Comparison of ENCODE assay signal across 14 cellular contexts in genomic region chr10:8407561-8408021, GRCh38.
DNase-seq lines count a peak whose midpoint lies in the region; ATAC-seq, FAIRE-seq and TF ChIP-seq lines count a peak whose summit lies in the region.
"Had no signal": no experiment of that assay in that cellular context is flagged by ENCODE, and none has a peak within 500 bp of the region (broad histone marks: within the 10 kb centered on the region; RNA-seq: fewer than 3 reads in every experiment).

No MANE protein-coding gene starts in this region.

- peaks cover 9% of the 10 kb centered on the region for H3K36me3 Mint-ChIP-seq in effector memory CD8-positive, alpha-beta T cell (ENCODE audit: insufficient read depth)
- no peaks in the 10 kb centered on the region for H3K36me3 Mint-ChIP-seq in stimulated activated naive B cell treated with anti-CD40 and anti-IgM and Interleukin-4, amounts not matched to agents 10 μg/mL and 1 μg/mL and 100 μg/mL, for 72 hours

- H3K4me2 ChIP-seq in smooth muscle cell (no peak overlapping the region), HepG2 (ENCODE audit: low read depth, low read length) (no peak overlapping the region)

- intact Hi-C loops in HepG2 (cut with micrococcal nuclease; ENCODE audit: unreplicated experiment), result no loop called here

- H2AFZ ChIP-seq in smooth muscle cell (ENCODE audit: low read depth), result no peak overlapping the region
- no peak overlapping the region for H2AFZ ChIP-seq in HepG2 (ENCODE audit: low read length)

- no peaks in the 10 kb centered on the region for H3F3A ChIP-seq in smooth muscle cell (ENCODE audit: low read depth)

- peak overlapping the region in 1 of 2 donors; percentile 12 for H3K4me3 Mint-ChIP-seq in effector memory CD8-positive, alpha-beta T cell
- no peak overlapping the region for H3K4me3 Mint-ChIP-seq in stimulated activated naive B cell treated with anti-CD40 and anti-IgM and Interleukin-4, amounts not matched to agents 10 μg/mL and 1 μg/mL and 100 μg/mL, for 72 hours

- POLR2A ChIA-PET in HepG2 (lab: Yijun Ruan, JAX), result no interaction called here

- peak overlapping the region; percentile 26 for H3K27ac ChIP-seq in smooth muscle cell (ENCODE audit: low read depth)
- no peak overlapping the region for H3K27ac ChIP-seq in HepG2 (ENCODE audit: extremely low read length, insufficient read depth, low read length)

- no peaks in the 10 kb centered on the region for H3K79me2 ChIP-seq in smooth muscle cell (ENCODE audit: low read depth)
- no peaks in the 10 kb centered on the region for H3K79me2 ChIP-seq in HepG2 (ENCODE audit: insufficient read depth, low read length)

- in situ Hi-C loops in HepG2 (cut with HindIII; ENCODE audit: extremely low pct_ligation_motif_present, low pct_unique_long_range_greater_than_20kb), result no loop called here

- FAIRE-seq in HepG2 (lab: Jason Lieb, UNC), result no peak
- FAIRE-seq: H1 had no signal

- no TSS peak for BruUV-seq in HepG2 (replicated peaks; lab: Mats Ljungman, UMichigan)

- TF ChIP-seq CTCF in smooth muscle cell (IDR thresholded peaks at IDR 0.05; ENCODE audit: borderline replicate concordance, insufficient read depth, poor library complexity, severe bottlenecking) (no peak), HepG2 (CRISPR knock-in tag; IDR thresholded peaks at IDR 0.05) (no peak)

- CTCF ChIA-PET in HepG2 (lab: Yijun Ruan, JAX; ENCODE audit: low intra/inter-chr PET ratio, low total read pairs), result no interaction called here

- no peaks in the 10 kb centered on the region for H3K27me3 ChIP-seq in NT2/D1 (ENCODE audit: insufficient read depth, insufficient read length)
- H3K27me3 ChIP-seq in smooth muscle cell (ENCODE audit: low read depth), result peaks cover 5% of the 10 kb centered on the region
- no peaks in the 10 kb centered on the region; a peak in 1 of 5 replicates for H3K27me3 ChIP-seq in HepG2 (ENCODE audit: control insufficient read depth in 1 of 2, insufficient read depth in 2 of 2, low read length in 2 of 2)

- peak; percentile 9 for ATAC-seq in effector memory CD8-positive, alpha-beta T cell (replicated peaks)
- no peak for ATAC-seq in HepG2
- no peak for ATAC-seq in stimulated activated naive B cell treated with anti-CD40 and anti-IgM and Interleukin-4, amounts not matched to agents 10 μg/mL and 1 μg/mL and 100 μg/mL, for 72 hours (replicated peaks)

- no peaks in the 10 kb centered on the region for H3K9me3 Mint-ChIP-seq in effector memory CD8-positive, alpha-beta T cell
- no peaks in the 10 kb centered on the region for H3K9me3 Mint-ChIP-seq in stimulated activated naive B cell treated with anti-CD40 and anti-IgM and Interleukin-4, amounts not matched to agents 10 μg/mL and 1 μg/mL and 100 μg/mL, for 72 hours

- TF ChIP-seq EP300 in HepG2 (IDR thresholded peaks at IDR 0.05; ENCODE audit: low read depth in 2 of 2, low read length in 2 of 2) (no peak), HepG2 (CRISPR knock-in tag; IDR thresholded peaks at IDR 0.05; ENCODE audit: borderline replicate concordance) (no peak)

- H3K9me3 ChIP-seq in NT2/D1 (ENCODE audit: insufficient read depth, low read length) (no peaks in the 10 kb centered on the region), smooth muscle cell (replicated peaks; ENCODE audit: low read depth) (no peaks in the 10 kb centered on the region), HepG2 (ENCODE audit: low read length) (no peaks in the 10 kb centered on the region)

- no peak for TF ChIP-seq RAD21 in HepG2 (CRISPR knock-in tag; IDR thresholded peaks at IDR 0.05)

- peak overlapping the region; percentile 97 to 98 for H3K27ac Mint-ChIP-seq in effector memory CD8-positive, alpha-beta T cell
- no peak overlapping the region for H3K27ac Mint-ChIP-seq in stimulated activated naive B cell treated with anti-CD40 and anti-IgM and Interleukin-4, amounts not matched to agents 10 μg/mL and 1 μg/mL and 100 μg/mL, for 72 hours

- DNase-seq in ELF-1 (ENCODE audit: low read depth, low spot score), result peak; percentile 75
- peak; percentile 22 for DNase-seq in NT2/D1 (ENCODE audit: low read depth, low spot score)
- no peak for DNase-seq in effector memory CD8-positive, alpha-beta T cell
- no peak for DNase-seq in smooth muscle cell (lab: John Stamatoyannopoulos, UW; ENCODE audit: unreplicated experiment)
- DNase-seq in HepG2 (ENCODE audit: low spot score), result no peak
- DNase-seq in putamen (ENCODE audit: low spot score), result no peak
- DNase-seq in SW 1271 (lab: John Stamatoyannopoulos, UW), result no peak
- DNase-seq in stimulated activated naive B cell treated with anti-CD40 and anti-IgM and Interleukin-4, amounts not matched to agents 10 μg/mL and 1 μg/mL and 100 μg/mL, for 72 hours, result no peak
- DNase-seq: Karpas-422, NCI-H187, NCI-H345, NCI-H526, SHP77 treated with DMSO at 0.1 percent for 48 hours had no signal

- no peaks in the 10 kb centered on the region for H3K36me3 ChIP-seq in NT2/D1 (ENCODE audit: insufficient read depth, insufficient read length, low read length)
- no peaks in the 10 kb centered on the region for H3K36me3 ChIP-seq in smooth muscle cell (ENCODE audit: low read depth)
- no peaks in the 10 kb centered on the region for H3K36me3 ChIP-seq in HepG2 (replicated peaks in 1 of 2; ENCODE audit: control insufficient read depth in 1 of 2, insufficient read depth in 2 of 2, low read length in 2 of 2)

- H3K4me1 Mint-ChIP-seq in effector memory CD8-positive, alpha-beta T cell (ENCODE audit: low read depth in 2 of 2), result peaks cover 40 to 50% of the 10 kb centered on the region in 2 donors
- H3K4me1 Mint-ChIP-seq in stimulated activated naive B cell treated with anti-CD40 and anti-IgM and Interleukin-4, amounts not matched to agents 10 μg/mL and 1 μg/mL and 100 μg/mL, for 72 hours, result peaks cover 4 to 5% of the 10 kb centered on the region in 2 donors

- no peak for TF ChIP-seq POLR2A in HepG2 (IDR thresholded peaks at IDR 0.05; ENCODE audit: insufficient read depth in 1 of 2, low read depth in 2 of 2, low read length in 2 of 2)

- H4K20me1 ChIP-seq in smooth muscle cell (ENCODE audit: low read depth) (no peaks in the 10 kb centered on the region), HepG2 (ENCODE audit: insufficient read depth, low read length) (no peaks in the 10 kb centered on the region)

- H3K4me3 ChIP-seq in NT2/D1 (ENCODE audit: insufficient read length, low read depth) (no peak overlapping the region), smooth muscle cell (no peak overlapping the region), HepG2 (replicated peaks in 1 of 3; ENCODE audit: insufficient read depth in 1 of 3, low read depth in 2 of 3, low read length in 3 of 3) (no peak overlapping the region)

- H3K4me1 ChIP-seq in NT2/D1 (ENCODE audit: insufficient read depth, insufficient read length) (peaks cover 2% of the 10 kb centered on the region), smooth muscle cell (ENCODE audit: low read depth) (peaks cover 6% of the 10 kb centered on the region), HepG2 (ENCODE audit: insufficient read depth, low read length) (no peaks in the 10 kb centered on the region)

- H3K9ac ChIP-seq in NT2/D1 (ENCODE audit: insufficient read length, low read depth) (no peak overlapping the region), smooth muscle cell (ENCODE audit: low read depth) (no peak overlapping the region), HepG2 (ENCODE audit: insufficient read depth, low read depth, low read length) (no peak overlapping the region)

- H3K27me3 Mint-ChIP-seq in effector memory CD8-positive, alpha-beta T cell, result no peaks in the 10 kb centered on the region
- H3K27me3 Mint-ChIP-seq in stimulated activated naive B cell treated with anti-CD40 and anti-IgM and Interleukin-4, amounts not matched to agents 10 μg/mL and 1 μg/mL and 100 μg/mL, for 72 hours, result peaks cover 0 to 3% of the 10 kb centered on the region in 2 donors

TF ChIP-seq in HepG2, 621 proteins besides CTCF, POLR2A, EP300 and RAD21 (continues in another document):
- TF ChIP-seq CHD2 (IDR thresholded peaks at IDR 0.05; ENCODE audit: low read depth, low read length) (no peak), ZNF564 (CRISPR knock-in tag; IDR thresholded peaks at IDR 0.05) (no peak), MEIS2 (CRISPR knock-in tag; IDR thresholded peaks at IDR 0.05) (no peak), ARNT2 (CRISPR knock-in tag; IDR thresholded peaks at IDR 0.05; ENCODE audit: low read depth) (no peak), PRDM15 (CRISPR knock-in tag; IDR thresholded peaks at IDR 0.05) (no peak), SAP130 (CRISPR knock-in tag; IDR thresholded peaks at IDR 0.05; ENCODE audit: low read depth) (no peak)

Comparison
In these comparisons a context has a peak if more than half of its experiments do, and no peak if none do; other contexts are left out.
1. DNase-seq: peak in ELF-1 (single experiment) and NT2/D1 (single experiment); none in effector memory CD8-positive, alpha-beta T cell (0 of 3), smooth muscle cell (single experiment), HepG2 (single experiment), putamen (single experiment), SW 1271 (0 of 2) and stimulated activated naive B cell treated with anti-CD40 and anti-IgM and Interleukin-4, amounts not matched to agents 10 μg/mL and 1 μg/mL and 100 μg/mL, for 72 hours (single experiment).